Comparison of ENCODE assay signal across 10 cellular contexts in genomic region chr22:24181088-24181995, GRCh38. TPM values are rescaled to one million over a fixed set of nuclear protein-coding genes. Genes with fewer than 3 reads are reported as not detected.
A peak's percentile ranks its signal among the peaks of the same experiment; 100 is the strongest.
DNase-seq lines count a peak whose midpoint lies in the region; ATAC-seq, FAIRE-seq and TF ChIP-seq lines count a peak whose summit lies in the region.
"Had no signal": no experiment of that assay in that cellular context is flagged by ENCODE, and none has a peak within 500 bp of the region (broad histone marks: within the 10 kb centered on the region; RNA-seq: fewer than 3 reads in every experiment).

SUSD2 (plus strand) TSS chr22:24181487; CDS start chr22:24181520, 33 bp downstream.

- no peak within 1 kb of the TSS for H2AFZ ChIP-seq in PC-3 (ENCODE audit: low read length)

- H3K4me3 ChIP-seq in PC-3 (ENCODE audit: low read length) (no peak within 1 kb of the TSS), pancreas (no peak within 1 kb of the TSS)

- H3K36me3 ChIP-seq in PC-3 (ENCODE audit: low read depth, low read length) (no peaks in the 10 kb centered on the region), pancreas (no peaks in the 10 kb centered on the region)

- H3K27me3 ChIP-seq in PC-3 (ENCODE audit: low read length) (no peaks in the 10 kb centered on the region), pancreas (no peaks in the 10 kb centered on the region)

- no peaks in the 10 kb centered on the region for H3K9me2 ChIP-seq in PC-3 (replicated peaks; ENCODE audit: low read length)

- intact Hi-C loops in Calu3 (cut with micrococcal nuclease; ENCODE audit: unreplicated experiment) (loop anchor here (10.0 kb wide), 1 partner anchor 197 kb away; the partner anchor contains the start of gene GSTT2), PC-3 (cut with micrococcal nuclease) (no loop called here), pancreas (cut with DNase I) (no loop called here)

- POLR2A ChIA-PET in PC-3 (lab: Charles Lee; ENCODE audit: unreplicated experiment): no interaction called here

- H3K4me3 Mint-ChIP-seq in Calu3 (ENCODE audit: low read depth, unreplicated experiment): no peak within 1 kb of the TSS
- H3K4me3 Mint-ChIP-seq: activated CD8-positive, alpha-beta T cell treated with anti-CD3 and anti-CD28 coated beads for 36 hours had no signal

- ATAC-seq in PC-3: peak; percentile 86
- ATAC-seq in pancreas: peak; percentile 35 to 73 (median 47)
- ATAC-seq in HG02981 (IDR thresholded peaks at IDR 0.05; ENCODE audit: unreplicated experiment): no peak
- ATAC-seq: activated CD8-positive, alpha-beta T cell treated with anti-CD3 and anti-CD28 coated beads for 36 hours had no signal

- no TSS peak for BruUV-seq in Calu3 (replicated peaks; lab: Mats Ljungman, UMichigan)
- BruUV-seq in PC-3 (replicated peaks; lab: Mats Ljungman, UMichigan): no TSS peak

- H3K9me3 Mint-ChIP-seq in Calu3 (ENCODE audit: low read depth, unreplicated experiment): no peaks in the 10 kb centered on the region
- H3K9me3 Mint-ChIP-seq: activated CD8-positive, alpha-beta T cell treated with anti-CD3 and anti-CD28 coated beads for 36 hours had no signal

- CTCF ChIA-PET in Calu3 (lab: Charles Lee): no interaction called here
- CTCF ChIA-PET in PC-3 (lab: Charles Lee): interaction anchor here (0.6 to 1.0 kb wide), 2 partner anchors 9 to 25 kb away, joined by 3 to 4 read pairs; no protein-coding TSS in a partner anchor

- TF ChIP-seq CTCF in Calu3 (IDR thresholded peaks at IDR 0.05; ENCODE audit: unreplicated experiment) (no peak), PC-3 (conservative IDR thresholded peaks at IDR 0.05; ENCODE audit: low read depth, low read length) (no peak), pancreas (IDR thresholded peaks at IDR 0.05) (no peak)

- H3K9me3 ChIP-seq in PC-3 (ENCODE audit: low read length) (no peaks in the 10 kb centered on the region), pancreas (no peaks in the 10 kb centered on the region)

- DNase-seq in Calu3 (peak; percentile 32), PC-3 (no peak), foreskin melanocyte (peak; percentile 25), pancreas (peak in 2 of 6 donors; percentile 35 to 69), NCI-H526 treated with DMSO at 0.1 percent for 48 hours (lab: John Stamatoyannopoulos, UW) (no peak), NCI-H187 (lab: John Stamatoyannopoulos, UW) (no peak), amniotic stem cell (lab: John Stamatoyannopoulos, UW) (no peak)
- DNase-seq: activated CD8-positive, alpha-beta T cell treated with anti-CD3 and anti-CD28 coated beads for 36 hours; head of caudate nucleus had no signal

- H3K27ac ChIP-seq in PC-3 (ENCODE audit: low read length) (no peak within 1 kb of the TSS), pancreas (no peak within 1 kb of the TSS)

- H3K4me1 Mint-ChIP-seq in Calu3 (ENCODE audit: low read depth, unreplicated experiment): no peaks in the 10 kb centered on the region

- no peaks in the 10 kb centered on the region for H3K27me3 Mint-ChIP-seq in Calu3 (ENCODE audit: unreplicated experiment)
- H3K27me3 Mint-ChIP-seq: activated CD8-positive, alpha-beta T cell treated with anti-CD3 and anti-CD28 coated beads for 36 hours had no signal

- H3K27ac Mint-ChIP-seq in Calu3 (ENCODE audit: unreplicated experiment): no peak within 1 kb of the TSS
- H3K27ac Mint-ChIP-seq: activated CD8-positive, alpha-beta T cell treated with anti-CD3 and anti-CD28 coated beads for 36 hours had no signal

- no peak within 1 kb of the TSS for H3K4me2 ChIP-seq in PC-3 (ENCODE audit: low read length)

- no peaks in the 10 kb centered on the region for H3K79me2 ChIP-seq in PC-3 (ENCODE audit: low read length)

- H3K4me1 ChIP-seq in PC-3 (ENCODE audit: insufficient read depth, low read length): no peaks in the 10 kb centered on the region
- no peaks in the 10 kb centered on the region for H3K4me1 ChIP-seq in pancreas

- H3K9ac ChIP-seq in PC-3 (ENCODE audit: low read length): no peak within 1 kb of the TSS

- FAIRE-seq in pancreas (lab: Jason Lieb, UNC): no peak

- H4K20me1 ChIP-seq in PC-3 (ENCODE audit: low read length): no peaks in the 10 kb centered on the region

- 46 to 47% methylated on average over 26 to 35 of the region's 35 CpGs for WGBS in pancreas, 2 donors

- no peaks in the 10 kb centered on the region for H3K36me3 Mint-ChIP-seq in Calu3 (ENCODE audit: insufficient read depth, unreplicated experiment)

- no peaks in the 10 kb centered on the region for H3F3A ChIP-seq in PC-3 (ENCODE audit: low read length, unreplicated experiment)

RNA-seq across cellular contexts. Expression of gene SUSD2, which starts in this region (rescaled TPM):
- total RNA-seq in Calu3 (2022) (2.5 and 3.1 TPM in 2 replicates), PC-3 (2014; rRNA removed) (1.3 and 1.6 TPM in 2 replicates), pancreas (1 to 10 TPM in 4 of 6 donors, under 1 TPM in 2; 0.35 to 7.2 (median 1.6) TPM)
- polyA plus RNA-seq in pancreas: 1 to 10 TPM; 3.1 to 3.4 TPM

Comparison
In these comparisons a context has a peak if more than half of its experiments do, and no peak if none do; other contexts are left out.
1. DNase-seq: peak in Calu3 (single experiment) and foreskin melanocyte (single experiment); none in PC-3 (single experiment), NCI-H526 treated with DMSO at 0.1 percent for 48 hours (single experiment), NCI-H187 (0 of 2) and amniotic stem cell (single experiment).